Comparison of ENCODE assay signal across 8 cellular contexts in the genomic region with DNA sequence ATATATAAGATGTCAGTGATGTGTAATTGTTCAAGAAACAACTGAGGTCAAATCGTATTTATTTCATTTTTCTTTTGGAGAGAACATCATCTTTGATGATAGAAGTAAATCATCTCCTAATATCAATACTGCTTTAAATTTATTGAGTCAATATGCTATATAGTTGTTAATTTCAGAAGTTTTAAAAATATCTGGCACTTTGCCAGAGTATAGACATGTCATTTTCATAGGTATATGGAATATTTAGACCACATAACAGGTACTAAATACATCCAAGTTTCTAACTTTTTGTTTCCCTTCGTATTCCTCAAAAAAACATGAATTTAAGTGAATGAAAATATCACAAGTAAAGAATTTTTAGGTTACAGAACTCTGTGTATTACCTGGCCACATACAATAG.
"Had no signal": no experiment of that assay in that cellular context is flagged by ENCODE, and none has a peak within 500 bp of the region (broad histone marks: within the 10 kb centered on the region; RNA-seq: fewer than 3 reads in every experiment).

No MANE protein-coding gene starts in this region.

- H3K9ac ChIP-seq: GM23248, KMS-11 had no signal

- H2AFZ ChIP-seq: GM23248 had no signal

- H3K27ac ChIP-seq: GM23248, HL-60, KMS-11 had no signal

- H3K4me2 ChIP-seq: KMS-11 had no signal

- DNase-seq: GM23248, GOT3, H9, HCEC 1CT, IMR-90, KBM-7 had no signal

- H3K4me3 ChIP-seq: GM23248 had no signal
